Comparison of ENCODE assay signal across 15 cellular contexts in genomic region chr3:188929138-188929537, GRCh38.
DNase-seq lines count a peak whose midpoint lies in the region; FAIRE-seq and TF ChIP-seq lines count a peak whose summit lies in the region.
"Had no signal": no experiment of that assay in that cellular context is flagged by ENCODE, and none has a peak within 500 bp of the region (broad histone marks: within the 10 kb centered on the region; RNA-seq: fewer than 3 reads in every experiment).

No MANE protein-coding gene starts in this region.

- no CpG with 5 or more reads among the region's 2 CpGs for WGBS in trophoblast cell (ENCODE audit: extremely low coverage, insufficient coverage, insufficient read length)

- no peak overlapping the region for H3K18ac ChIP-seq in trophoblast cell (ENCODE audit: low read length)

- H2BK5ac ChIP-seq in trophoblast cell (ENCODE audit: low read depth, low read length, poor library complexity): no peak overlapping the region

- no peaks in the 10 kb centered on the region for H3K9me3 Mint-ChIP-seq in MCF 10A (ENCODE audit: unreplicated experiment)
- H3K9me3 Mint-ChIP-seq: activated CD4-positive, alpha-beta memory T cell treated with anti-CD3 and anti-CD28 coated beads, Interleukin-2, amount 10 ng/mL, durations not matched to agents 7 days and 5 days; naive thymus-derived CD8-positive, alpha-beta T cell had no signal

- dilution Hi-C loops in keratinocyte (cut with MboI; ENCODE audit: extremely low pct_ligation_motif_present, low sequenced_read_pairs): loop anchor here (25.0 kb wide), 1 partner anchor 1192 kb away; the partner anchor contains the start of gene BCL6

- H3K23ac ChIP-seq in trophoblast cell (ENCODE audit: low read length): no peak overlapping the region

- no peak overlapping the region for H3K4ac ChIP-seq in trophoblast cell (ENCODE audit: low read depth, low read length)

- H3K4me3 ChIP-seq in AG09309 (ENCODE audit: control insufficient read depth, low read depth, low read length) (no peak overlapping the region), keratinocyte (ENCODE audit: control insufficient read depth in 2 of 3, extremely low read depth in 1 of 3, insufficient read depth in 2 of 3, low read depth in 1 of 3, low read length in 3 of 3) (no peak overlapping the region), trophoblast cell (ENCODE audit: low read depth, low read length) (no peak overlapping the region)
- H3K4me3 ChIP-seq: transverse colon had no signal

- H3K9me3 ChIP-seq in keratinocyte (ENCODE audit: control insufficient read depth, low read depth, low read length): no peaks in the 10 kb centered on the region
- no peaks in the 10 kb centered on the region for H3K9me3 ChIP-seq in trophoblast cell (ENCODE audit: insufficient read depth, low read depth, low read length)
- H3K9me3 ChIP-seq: transverse colon had no signal

- TF ChIP-seq CTCF in AG09309 (IDR thresholded peaks at IDR 0.05; ENCODE audit: control insufficient read depth, insufficient read depth, low read depth, low read length, missing control alignments) (peak; percentile 36), MCF 10A (IDR thresholded peaks at IDR 0.05; ENCODE audit: unreplicated experiment) (peak; percentile 15), keratinocyte (optimal IDR thresholded peaks at IDR 0.05 in 1 of 3, IDR thresholded peaks at IDR 0.05 in 1 of 3, conservative IDR thresholded peaks at IDR 0.05 in 1 of 3; ENCODE audit: extremely low read depth in 1 of 3, insufficient read depth in 2 of 3, low read length in 3 of 3) (peak in 2 of 3 experiments; percentile 27 to 61)

- H3K9ac ChIP-seq in keratinocyte (ENCODE audit: control insufficient read depth, extremely low read depth, insufficient read depth, low read length) (no peak overlapping the region), trophoblast cell (ENCODE audit: low read length) (no peak overlapping the region)

- no TSS peak for BruUV-seq in MCF 10A (replicated peaks; lab: Mats Ljungman, UMichigan)

- H3K4me1 ChIP-seq in keratinocyte (ENCODE audit: control insufficient read depth, extremely low read depth, insufficient read depth, low read length) (no peaks in the 10 kb centered on the region), trophoblast cell (ENCODE audit: control insufficient read depth in 1 of 2, insufficient read depth in 2 of 2, low read length in 2 of 2) (peaks cover 0 to 5% of the 10 kb centered on the region in 2 experiments)
- H3K4me1 ChIP-seq: transverse colon had no signal

- intact Hi-C loops in MCF 10A (cut with micrococcal nuclease): loop anchor here (1.0 kb wide), 1 partner anchor 1188 kb away; no protein-coding TSS in a partner anchor

- H3K36me3 Mint-ChIP-seq in MCF 10A (ENCODE audit: insufficient read depth, unreplicated experiment): peaks cover 6% of the 10 kb centered on the region
- H3K36me3 Mint-ChIP-seq: naive thymus-derived CD8-positive, alpha-beta T cell had no signal

- CTCF ChIA-PET in MCF 10A (lab: Yijun Ruan, JAX): interaction anchor here (0.7 to 3.8 kb wide), 5 partner anchors 12 to 1189 kb away, joined by 3 to 10 read pairs (median 3); no protein-coding TSS in a partner anchor

- H3K79me2 ChIP-seq in keratinocyte (ENCODE audit: control insufficient read depth, insufficient read depth, low read length): no peaks in the 10 kb centered on the region
- no peaks in the 10 kb centered on the region for H3K79me2 ChIP-seq in trophoblast cell (ENCODE audit: control insufficient read depth, insufficient read depth, low read length, poor library complexity)

- no peak overlapping the region for H4K8ac ChIP-seq in trophoblast cell (ENCODE audit: low read depth, low read length)

- peaks cover 6% of the 10 kb centered on the region for H3K4me1 Mint-ChIP-seq in MCF 10A (ENCODE audit: insufficient read depth, unreplicated experiment)
- H3K4me1 Mint-ChIP-seq: activated CD4-positive, alpha-beta memory T cell treated with anti-CD3 and anti-CD28 coated beads, Interleukin-2, amount 10 ng/mL, durations not matched to agents 7 days and 5 days had no signal

- H3K27ac Mint-ChIP-seq in MCF 10A (ENCODE audit: low read depth, unreplicated experiment): peak overlapping the region; percentile 4
- H3K27ac Mint-ChIP-seq: activated CD4-positive, alpha-beta memory T cell treated with anti-CD3 and anti-CD28 coated beads, Interleukin-2, amount 10 ng/mL, durations not matched to agents 7 days and 5 days had no signal

- no peaks in the 10 kb centered on the region for H4K20me1 ChIP-seq in keratinocyte (ENCODE audit: control insufficient read depth, extremely low read depth, insufficient read depth, low read length)

- H3K79me1 ChIP-seq in trophoblast cell (ENCODE audit: low read length): no peaks in the 10 kb centered on the region

- no peak overlapping the region for H2AFZ ChIP-seq in keratinocyte (ENCODE audit: control insufficient read depth, low read length)
- no peak overlapping the region for H2AFZ ChIP-seq in trophoblast cell (ENCODE audit: insufficient read depth, low read length, poor library complexity)

- no peak overlapping the region for H3K4me3 Mint-ChIP-seq in MCF 10A (ENCODE audit: unreplicated experiment)
- H3K4me3 Mint-ChIP-seq: activated CD4-positive, alpha-beta memory T cell treated with anti-CD3 and anti-CD28 coated beads, Interleukin-2, amount 10 ng/mL, durations not matched to agents 7 days and 5 days; naive thymus-derived CD8-positive, alpha-beta T cell had no signal

- H3K14ac ChIP-seq in trophoblast cell (ENCODE audit: low read length): no peak overlapping the region

- FAIRE-seq in keratinocyte (lab: Jason Lieb, UNC): peak; percentile 43
- FAIRE-seq: frontal cortex had no signal

- no peaks in the 10 kb centered on the region for H3K27me3 ChIP-seq in keratinocyte (ENCODE audit: control insufficient read depth, extremely low read depth, insufficient read depth, low read length)
- H3K27me3 ChIP-seq in trophoblast cell (ENCODE audit: insufficient read depth, low read length): no peaks in the 10 kb centered on the region
- H3K27me3 ChIP-seq: transverse colon had no signal

- H3K9me1 ChIP-seq in keratinocyte (ENCODE audit: control insufficient read depth, extremely low read depth, insufficient read depth, low read length): no peaks in the 10 kb centered on the region

- H2AK5ac ChIP-seq in trophoblast cell (ENCODE audit: low read length): no peak overlapping the region

- H3K4me2 ChIP-seq in keratinocyte (ENCODE audit: control insufficient read depth, extremely low read depth, insufficient read depth, low read depth, low read length): no peak overlapping the region
- no peak overlapping the region for H3K4me2 ChIP-seq in trophoblast cell (ENCODE audit: low read length)

- DNase-seq in AG09309 (ENCODE audit: low read depth) (no peak), HPDE6-E6E7 (ENCODE audit: extremely low spot score) (peak; percentile 13), MCF 10A (ENCODE audit: unreplicated experiment) (peak; percentile 58), keratinocyte (ENCODE audit: low read depth, low spot score) (no peak), GF-D8 (lab: John Stamatoyannopoulos, UW) (no peak), NCI-H2029 treated with DMSO at 0.1 percent for 48 hours (lab: John Stamatoyannopoulos, UW) (no peak), H4 (ENCODE audit: low spot score) (no peak), trophoblast cell (no peak)
- DNase-seq: activated CD4-positive, alpha-beta memory T cell treated with anti-CD3 and anti-CD28 coated beads, Interleukin-2, amount 10 ng/mL, durations not matched to agents 7 days and 5 days; naive thymus-derived CD8-positive, alpha-beta T cell; NCI-H1436 treated with DMSO at 0.1 percent for 48 hours; stimulated activated CD4-positive, alpha-beta T cell treated with anti-CD3 and anti-CD28 coated beads, Interleukin-4, amount 100 ng/mL, for 4 hours; transverse colon had no signal

- POLR2A ChIA-PET in MCF 10A (lab: Yijun Ruan, JAX): interaction anchor here (1.0 to 1.5 kb wide), 3 partner anchors 74 to 172 kb away, joined by 4 to 6 read pairs (median 5); no protein-coding TSS in a partner anchor

- no peak overlapping the region for H4K12ac ChIP-seq in trophoblast cell (ENCODE audit: low read depth, low read length)

- H2BK120ac ChIP-seq in trophoblast cell (ENCODE audit: insufficient read depth, low read length, poor library complexity): no peak overlapping the region

- no peak overlapping the region for H4K91ac ChIP-seq in trophoblast cell (ENCODE audit: low read depth, low read length)

- H2BK12ac ChIP-seq in trophoblast cell (ENCODE audit: low read length): no peak overlapping the region

- no peaks in the 10 kb centered on the region for H3K27me3 Mint-ChIP-seq in MCF 10A (ENCODE audit: insufficient read depth, unreplicated experiment)

- H3K27ac ChIP-seq in keratinocyte (ENCODE audit: control insufficient read depth, insufficient read depth, low read length) (no peak overlapping the region), trophoblast cell (ENCODE audit: low read depth, low read length) (no peak overlapping the region)
- H3K27ac ChIP-seq: RWPE1, transverse colon had no signal

- H3K36me3 ChIP-seq in keratinocyte (ENCODE audit: control insufficient read depth in 2 of 2, extremely low read depth in 1 of 2, insufficient read depth in 2 of 2, low read length in 2 of 2) (no peaks in the 10 kb centered on the region), trophoblast cell (ENCODE audit: control insufficient read depth in 1 of 2, insufficient read depth in 2 of 2, low read length in 2 of 2) (no peaks in the 10 kb centered on the region)
- H3K36me3 ChIP-seq: transverse colon had no signal

Comparison
In these comparisons a context has a peak if more than half of its experiments do, and no peak if none do; other contexts are left out.
1. DNase-seq: peak in HPDE6-E6E7 (single experiment) and MCF 10A (single experiment); none in AG09309 (single experiment), keratinocyte (single experiment), GF-D8 (single experiment), NCI-H2029 treated with DMSO at 0.1 percent for 48 hours (single experiment), H4 (single experiment) and trophoblast cell (0 of 2).
2. Peak in every context shown above with its lines, with median percentiles within 50 percentile points of each other: CTCF ChIP-seq.